Comparison of ENCODE assay signal across 12 cellular contexts in the genomic region with DNA sequence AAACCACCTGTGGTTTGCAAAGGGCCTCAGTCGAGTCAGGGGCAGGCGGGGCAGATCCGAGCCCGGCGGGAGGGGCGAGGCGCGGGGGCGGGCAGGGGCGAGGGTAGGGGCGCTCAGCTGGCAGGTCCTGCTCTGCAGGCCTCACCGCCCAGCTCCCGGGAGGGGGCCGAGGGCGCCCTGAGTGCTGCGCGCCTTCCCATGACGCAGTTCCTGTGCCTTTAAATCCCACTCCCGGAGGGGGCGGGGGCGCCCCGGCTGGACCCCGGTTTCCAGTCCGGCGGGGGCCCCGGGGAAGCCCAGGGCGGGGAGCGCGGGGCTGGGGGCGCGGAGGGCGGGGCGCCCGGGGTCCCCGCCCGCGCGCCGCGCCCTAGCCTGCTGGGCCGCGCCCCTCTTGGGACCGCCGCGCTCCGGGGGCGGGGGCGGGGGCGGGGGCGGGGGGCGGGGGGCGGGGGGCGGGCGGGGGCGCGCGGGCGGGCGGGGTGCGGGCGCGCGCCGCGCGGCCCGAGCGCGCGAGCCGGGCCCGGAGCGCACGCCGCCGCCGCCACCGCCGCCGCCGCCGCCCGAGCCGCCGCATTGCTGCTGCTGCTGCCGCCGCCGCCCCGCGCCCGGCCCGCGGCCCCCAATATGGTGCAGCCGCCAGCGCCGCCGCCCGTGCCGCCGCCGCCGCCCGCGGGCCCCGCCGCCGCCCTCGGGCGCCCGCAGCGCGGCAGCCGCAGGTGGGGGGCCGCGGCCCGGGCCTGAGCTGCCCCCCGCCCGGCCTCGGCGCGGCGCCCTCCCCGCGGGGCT. TPM values are rescaled to one million over a fixed set of nuclear protein-coding genes. Genes with fewer than 3 reads are reported as not detected.
A peak's percentile ranks its signal among the peaks of the same experiment; 100 is the strongest.
DNase-seq lines count a peak whose midpoint lies in the region; ATAC-seq and FAIRE-seq lines count a peak whose summit lies in the region.
"Had no signal": no experiment of that assay in that cellular context is flagged by ENCODE, and none has a peak within 500 bp of the region (broad histone marks: within the 10 kb centered on the region; RNA-seq: fewer than 3 reads in every experiment).

Gene JPH3, plus strand, starts transcription at position 504 of the 786 bp plus-strand sequence. CDS start 639 bp downstream, outside the sequence.

- peaks cover 6% of the 10 kb centered on the region for H3K9me3 Mint-ChIP-seq in activated T-cell treated with anti-CD3 and anti-CD28 coated beads, Interleukin-2, amount 50 U/mL, for 4 hours
- H3K9me3 Mint-ChIP-seq in stimulated activated naive CD8-positive, alpha-beta T cell treated with anti-CD3 and anti-CD28 coated beads, Interleukin-15, amount 100 ng/mL, for 72 hours: no peaks in the 10 kb centered on the region

- ATAC-seq in activated T-cell treated with anti-CD3 and anti-CD28 coated beads, Interleukin-2, amount 50 U/mL, for 4 hours: no peak
- ATAC-seq in stimulated activated naive CD8-positive, alpha-beta T cell treated with anti-CD3 and anti-CD28 coated beads, Interleukin-15, amount 100 ng/mL, for 72 hours: peak; percentile 61
- ATAC-seq in GM18517 (IDR thresholded peaks at IDR 0.05; ENCODE audit: unreplicated experiment): no peak

- no peak within 1 kb of the TSS for H3K27ac Mint-ChIP-seq in stimulated activated naive CD8-positive, alpha-beta T cell treated with anti-CD3 and anti-CD28 coated beads, Interleukin-15, amount 100 ng/mL, for 72 hours

- no peak for DNase-seq in activated T-cell treated with anti-CD3 and anti-CD28 coated beads, Interleukin-2, amount 50 U/mL, for 4 hours
- DNase-seq in activated T-cell treated with anti-CD3 and anti-CD28 coated beads, Interleukin-2, amount 50 U/mL, for 48 hours: no peak
- DNase-seq in NCI-H774 (lab: John Stamatoyannopoulos, UW) (peak; percentile 5), frontal cortex (ENCODE audit: low spot score in 2 of 2) (peak; percentile 55 to 69), LoVo (ENCODE audit: low spot score) (no peak), CD1c-positive myeloid dendritic cell (ENCODE audit: extremely low spot score) (no peak)
- peak in 1 of 2 donors; percentile 20 for DNase-seq in stimulated activated naive CD8-positive, alpha-beta T cell treated with anti-CD3 and anti-CD28 coated beads, Interleukin-15, amount 100 ng/mL, for 72 hours
- DNase-seq: activated effector memory CD4-positive, alpha-beta T cell treated with anti-CD3 and anti-CD28 coated beads, Interleukin-2, amount 50 U/mL, for 16 hours; foreskin fibroblast; thyroid gland had no signal

- peaks cover 15% of the 10 kb centered on the region for H3K4me1 Mint-ChIP-seq in activated T-cell treated with anti-CD3 and anti-CD28 coated beads, Interleukin-2, amount 50 U/mL, for 4 hours (ENCODE audit: low read depth)
- H3K4me1 Mint-ChIP-seq in stimulated activated naive CD8-positive, alpha-beta T cell treated with anti-CD3 and anti-CD28 coated beads, Interleukin-15, amount 100 ng/mL, for 72 hours: peaks cover 16% of the 10 kb centered on the region

- H3K36me3 Mint-ChIP-seq in activated T-cell treated with anti-CD3 and anti-CD28 coated beads, Interleukin-2, amount 50 U/mL, for 4 hours (ENCODE audit: insufficient read depth): no peaks in the 10 kb centered on the region

- H3K27me3 Mint-ChIP-seq in activated T-cell treated with anti-CD3 and anti-CD28 coated beads, Interleukin-2, amount 50 U/mL, for 4 hours (ENCODE audit: low read depth): peaks cover 68% of the 10 kb centered on the region
- H3K27me3 Mint-ChIP-seq in stimulated activated naive CD8-positive, alpha-beta T cell treated with anti-CD3 and anti-CD28 coated beads, Interleukin-15, amount 100 ng/mL, for 72 hours: peaks cover 74% of the 10 kb centered on the region

- FAIRE-seq in frontal cortex (lab: Jason Lieb, UNC): no peak

- H3K4me3 Mint-ChIP-seq in activated T-cell treated with anti-CD3 and anti-CD28 coated beads, Interleukin-2, amount 50 U/mL, for 4 hours: peak within 1 kb of the TSS; percentile 69
- H3K4me3 Mint-ChIP-seq in stimulated activated naive CD8-positive, alpha-beta T cell treated with anti-CD3 and anti-CD28 coated beads, Interleukin-15, amount 100 ng/mL, for 72 hours: peak within 1 kb of the TSS; percentile 72 to 79

RNA-seq across cellular contexts. Expression of gene JPH3, which starts in this region (rescaled TPM):
- not detected for total RNA-seq in activated T-cell treated with anti-CD3 and anti-CD28 coated beads, Interleukin-2, amount 50 U/mL, for 4 hours
- total RNA-seq in frontal cortex: 48.1 TPM
- total RNA-seq: RPMI7951 had no signal

Comparison
In these comparisons a context has a peak if more than half of its experiments do, and no peak if none do; other contexts are left out.
1. RNA of gene JPH3 (total RNA-seq): 48.1 TPM in frontal cortex (single experiment); not detected in activated T-cell treated with anti-CD3 and anti-CD28 coated beads, Interleukin-2, amount 50 U/mL, for 4 hours; every median in the first group is over 10 times any median in the second.
2. DNase-seq: peak in NCI-H774 (single experiment) and frontal cortex (2 of 2); none in activated T-cell treated with anti-CD3 and anti-CD28 coated beads, Interleukin-2, amount 50 U/mL, for 4 hours (single experiment), activated T-cell treated with anti-CD3 and anti-CD28 coated beads, Interleukin-2, amount 50 U/mL, for 48 hours (0 of 2), LoVo (single experiment) and CD1c-positive myeloid dendritic cell (single experiment).